In the genomic region with DNA sequence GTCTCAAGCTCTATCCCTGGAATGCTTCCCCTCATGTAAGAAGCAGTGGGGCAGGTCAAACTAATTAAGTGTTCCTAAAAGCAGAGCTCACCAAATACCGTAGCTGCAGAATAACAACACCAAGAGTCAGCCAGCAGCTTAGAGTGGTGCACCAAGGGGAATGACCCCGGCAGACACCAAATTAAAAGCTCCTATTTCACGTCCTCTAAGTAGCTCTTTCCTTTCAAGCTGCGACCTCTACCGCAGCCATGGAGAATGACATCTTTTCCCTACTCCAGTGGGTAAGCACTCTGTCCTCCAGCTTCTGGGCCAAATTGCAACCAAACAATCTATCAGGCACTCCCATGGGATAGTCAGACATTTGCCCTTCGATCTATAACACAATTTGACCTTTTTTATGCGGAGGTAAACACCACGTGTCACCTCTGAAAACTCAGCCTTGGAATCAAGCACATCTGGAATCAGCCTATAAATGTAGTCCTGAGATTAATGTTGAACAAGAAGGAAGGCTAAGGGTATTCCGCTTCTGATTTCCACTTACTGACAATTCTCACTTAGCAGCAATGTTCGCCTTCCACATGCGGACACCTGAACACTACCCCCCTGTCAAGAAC, we compare ENCODE assay signal across 8 cellular contexts.
DNase-seq lines count a peak whose midpoint lies in the region; ATAC-seq and TF ChIP-seq lines count a peak whose summit lies in the region.

No MANE protein-coding gene starts in this region.

- H3K4me1 Mint-ChIP-seq in nephron = peaks cover 11% of the 10 kb centered on the region

- ATAC-seq in GM18873 (IDR thresholded peaks at IDR 0.05; ENCODE audit: low FRiP score, unreplicated experiment) (no peak), HG02623 (IDR thresholded peaks at IDR 0.05; ENCODE audit: unreplicated experiment) (no peak)

- H3K36me3 Mint-ChIP-seq in nephron (ENCODE audit: low read depth) = no peaks in the 10 kb centered on the region

- CTCF ChIA-PET in GM10248 (lab: Yijun Ruan, JAX) = interaction anchor here (0.6 to 2.3 kb wide), 35 partner anchors 9 to 1137 kb away, joined by 3 to 22 read pairs (median 4); no protein-coding TSS in a partner anchor

- TF ChIP-seq CTCF in 22Rv1 (IDR thresholded peaks at IDR 0.05) = peak; percentile 84
- peak; percentile 80 for TF ChIP-seq CTCF in GM10248 (IDR thresholded peaks at IDR 0.05; ENCODE audit: control extremely low read depth, extremely low read depth, low read depth, missing control alignments)
- TF ChIP-seq CTCF in nephron (IDR thresholded peaks at IDR 0.05; ENCODE audit: unreplicated experiment in 3 of 3) = peak; percentile 84 to 91 (median 88)

- H3K9me3 Mint-ChIP-seq in nephron = no peaks in the 10 kb centered on the region

- peak; percentile 50 for DNase-seq in GM10248 (ENCODE audit: extremely low spot score)
- peak; percentile 85 to 88 for DNase-seq in Kasumi-1 (lab: John Stamatoyannopoulos, UW)
- peak; percentile 75 for DNase-seq in RPMI7951 (ENCODE audit: low read depth)
- peak; percentile 13 to 34 for DNase-seq in erythroblast (lab: John Stamatoyannopoulos, UW)

- H3K4me3 Mint-ChIP-seq in nephron = no peak overlapping the region

- peak overlapping the region in 1 of 3 experiments; percentile 32 for H3K27ac Mint-ChIP-seq in nephron

- POLR2A ChIA-PET in GM10248 (lab: Yijun Ruan, JAX) = no interaction called here

- no peak for TF ChIP-seq POLR2A in erythroblast (IDR thresholded peaks at IDR 0.05; ENCODE audit: low read length)

- H3K27me3 Mint-ChIP-seq in nephron (ENCODE audit: low read depth) = peaks cover 22% of the 10 kb centered on the region

- no peak overlapping the region for H3K27ac ChIP-seq in 22Rv1

Comparison
In these comparisons a context has a peak if more than half of its experiments do, and no peak if none do; other contexts are left out.
1. DNase-seq: peak in every context shown above with its lines; median percentile 86 in Kasumi-1; 75 in RPMI7951; 50 in GM10248; 24 in erythroblast.